9 cellular contexts compared by ENCODE assay signal in the genomic region with DNA sequence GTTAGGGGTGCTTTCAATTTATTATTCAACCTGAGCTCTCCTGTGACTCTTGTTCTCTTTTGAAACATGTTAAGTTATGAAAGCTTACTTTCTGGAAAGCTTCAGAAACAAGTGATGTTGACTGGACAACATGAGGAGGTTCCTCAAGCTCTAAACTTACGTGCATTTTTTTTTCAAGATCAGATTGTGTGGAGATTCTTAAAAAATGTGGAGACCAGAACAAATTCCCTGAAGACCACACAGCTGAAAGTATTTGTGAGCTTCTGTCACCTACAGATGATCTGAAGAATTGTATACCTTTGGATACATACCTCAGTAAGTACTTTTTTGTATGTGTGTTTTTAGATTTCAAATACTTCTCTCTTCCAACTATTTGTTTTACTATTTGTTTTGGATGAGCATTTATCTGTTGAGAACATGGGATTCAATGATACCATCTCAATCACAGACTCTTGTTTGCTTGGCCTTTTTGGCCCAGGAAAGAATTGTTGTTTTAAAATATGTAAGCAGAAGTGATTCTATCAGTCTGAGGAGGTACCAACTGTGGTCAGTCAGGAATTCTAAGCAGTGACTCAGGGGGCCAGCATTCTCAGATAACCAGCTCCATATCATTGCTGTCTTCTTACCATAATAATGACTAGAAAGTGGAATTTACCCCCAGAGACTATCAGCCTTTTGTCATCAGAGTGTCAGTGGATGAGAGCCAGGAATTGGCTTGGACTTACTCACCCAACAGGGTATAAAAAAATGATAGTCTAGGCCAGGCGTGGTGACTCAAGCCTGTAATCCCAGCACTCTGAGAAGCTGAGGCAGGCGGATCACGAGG. TPM values are rescaled to one million over a fixed set of nuclear protein-coding genes. Genes with fewer than 3 reads are reported as not detected.
DNase-seq lines count a peak whose midpoint lies in the region; ATAC-seq and TF ChIP-seq lines count a peak whose summit lies in the region.
"Had no signal": no experiment of that assay in that cellular context is flagged by ENCODE, and none has a peak within 500 bp of the region (broad histone marks: within the 10 kb centered on the region; RNA-seq: fewer than 3 reads in every experiment).

No MANE protein-coding gene starts in this region.

- peak; percentile 82 for ATAC-seq in omental fat pad (ENCODE audit: low FRiP score)
- ATAC-seq in HG03045 (IDR thresholded peaks at IDR 0.05; ENCODE audit: unreplicated experiment) = no peak

- TF ChIP-seq CTCF in epithelial cell of esophagus (IDR thresholded peaks at IDR 0.05; ENCODE audit: insufficient read depth, low read depth, low read length, missing control alignments) (no peak), omental fat pad (IDR thresholded peaks at IDR 0.05) (no peak), GM10248 (IDR thresholded peaks at IDR 0.05; ENCODE audit: control extremely low read depth, extremely low read depth, low read depth, missing control alignments) (no peak)

- DNase-seq in COLO829 (ENCODE audit: low spot score) = peak; percentile 79
- peak; percentile 44 for DNase-seq in NCI-H460 (ENCODE audit: extremely low read depth, low read depth)
- peak; percentile 86 for DNase-seq in epithelial cell of esophagus (ENCODE audit: low read depth)
- DNase-seq in omental fat pad (ENCODE audit: low spot score) = no peak
- DNase-seq in NCI-H2171 (lab: John Stamatoyannopoulos, UW) = no peak
- DNase-seq in GM10248 (ENCODE audit: extremely low spot score) = no peak
- no peak for DNase-seq in posterior vena cava (ENCODE audit: low spot score)
- DNase-seq: GOT3 had no signal

- intact Hi-C loops in posterior vena cava (cut with DNase I) = loop anchor here in 1 of 2 donors (2.0 kb wide), 1 partner anchor 65 kb away; no protein-coding TSS in a partner anchor

- CTCF ChIA-PET in GM10248 (lab: Yijun Ruan, JAX) = interaction anchor here (0.6 to 11.4 kb wide), 36 partner anchors 8 to 257 kb away, joined by 3 to 262 read pairs (median 5); a partner anchor contains a TSS

- POLR2A ChIA-PET in GM10248 (lab: Yijun Ruan, JAX) = no interaction called here

- H3K4me3 ChIP-seq in epithelial cell of esophagus (ENCODE audit: low read length) = no peak overlapping the region

RNA-seq across cellular contexts. Expression of a gene that starts 34.4 kb away (rescaled TPM):
- total RNA-seq in NCI-H460 (2014; rRNA removed; shearing (Covaris generic)) = 0.35 and 0.92 TPM in 2 replicates
- polyA plus RNA-seq in NCI-H460 (2014; cell fraction: nucleus; rRNA removed) = 0.94 and 1.4 TPM in 2 replicates
- total RNA-seq in omental fat pad = 10 to 100 TPM; 13.6 to 71.1 (median 42.2) TPM
- total RNA-seq in posterior vena cava = 10 to 100 TPM; 52.2 to 74.9 TPM

Comparison
In these comparisons a context has a peak if more than half of its experiments do, and no peak if none do; other contexts are left out.
1. DNase-seq: peak in COLO829 (single experiment), NCI-H460 (single experiment) and epithelial cell of esophagus (single experiment); none in omental fat pad (single experiment), NCI-H2171 (single experiment), GM10248 (single experiment) and posterior vena cava (single experiment).